In genomic region chr4:70705146-70705855, GRCh38 we compare ENCODE assay signal across 1 cellular context.
TF ChIP-seq lines count a peak whose summit lies in the region.

No MANE protein-coding gene starts in this region.

TF ChIP-seq in GM12878, 131 proteins besides CTCF, POLR2A, EP300 and RAD21 (continued from another document and continues in another):
- TF ChIP-seq, protein P1, sequence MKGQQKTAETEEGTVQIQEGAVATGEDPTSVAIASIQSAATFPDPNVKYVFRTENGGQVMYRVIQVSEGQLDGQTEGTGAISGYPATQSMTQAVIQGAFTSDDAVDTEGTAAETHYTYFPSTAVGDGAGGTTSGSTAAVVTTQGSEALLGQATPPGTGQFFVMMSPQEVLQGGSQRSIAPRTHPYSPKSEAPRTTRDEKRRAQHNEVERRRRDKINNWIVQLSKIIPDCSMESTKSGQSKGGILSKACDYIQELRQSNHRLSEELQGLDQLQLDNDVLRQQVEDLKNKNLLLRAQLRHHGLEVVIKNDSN (IDR thresholded peaks at IDR 0.05; ENCODE audit: borderline replicate concordance, extremely low read length, insufficient read depth, low read depth, low read length), result peak; percentile 40
- TF ChIP-seq FOXK2 (IDR thresholded peaks at IDR 0.05) (no peak), RUNX3 (IDR thresholded peaks at IDR 0.05; ENCODE audit: low read length) (0 out of 2 replicates have a peak, but pooled peaks have one; percentile 22), BCL3 (IDR thresholded peaks at IDR 0.05; ENCODE audit: borderline replicate concordance, insufficient read depth, low read depth, low read length, poor library complexity, severe bottlenecking) (no peak), PML (IDR thresholded peaks at IDR 0.05; ENCODE audit: low read length) (no peak), PKNOX1 (IDR thresholded peaks at IDR 0.05) (no peak), SIN3A (IDR thresholded peaks at IDR 0.05; ENCODE audit: low read depth, low read length) (peak; percentile 10; the same call in 1 of the 2 replicates), EZH2 (IDR thresholded peaks at IDR 0.05; ENCODE audit: borderline replicate concordance, control insufficient read depth, low read depth, low read length) (no peak), TAF1 (IDR thresholded peaks at IDR 0.05; ENCODE audit: borderline replicate concordance, low read depth, low read length) (no peak), EGR1 (IDR thresholded peaks at IDR 0.05; ENCODE audit: borderline replicate concordance in 1 of 2, low read depth in 2 of 2, low read length in 2 of 2) (peak in 1 of 2 experiments; percentile 86; a peak in 1 of 3 replicates), NR2C2 (IDR thresholded peaks at IDR 0.05; ENCODE audit: borderline replicate concordance, control insufficient read depth, insufficient read length, low read depth) (no peak), TCF3 (IDR thresholded peaks at IDR 0.05; ENCODE audit: borderline replicate concordance, insufficient read depth, low read depth, low read length) (no peak), CBX5 (IDR thresholded peaks at IDR 0.05; ENCODE audit: low read depth) (peak; percentile 76; the same call in 1 of the 2 replicates), SKIL (IDR thresholded peaks at IDR 0.05; ENCODE audit: low read depth, poor library complexity, severe bottlenecking) (no peak), ZNF217 (IDR thresholded peaks at IDR 0.05) (no peak), CREM (IDR thresholded peaks at IDR 0.05; ENCODE audit: low read depth) (peak; percentile 28; the same call in 1 of the 2 replicates), BCL11A (IDR thresholded peaks at IDR 0.05; ENCODE audit: low read depth, low read length) (no peak), STAT1 (conservative IDR thresholded peaks at IDR 0.05) (no peak), ZBTB33 (IDR thresholded peaks at IDR 0.05) (no peak), RAD51 (IDR thresholded peaks at IDR 0.05) (no peak), IKZF1 (conservative IDR thresholded peaks at IDR 0.05) (peak; percentile 47), ZBTB4 (CRISPR knock-in tag; IDR thresholded peaks at IDR 0.05) (no peak), ZNF592 (IDR thresholded peaks at IDR 0.05) (no peak), BMI1 (IDR thresholded peaks at IDR 0.05; ENCODE audit: borderline replicate concordance) (no peak), NR2F1 (conservative IDR thresholded peaks at IDR 0.05) (peak; percentile 75), SRF (IDR thresholded peaks at IDR 0.05; ENCODE audit: low read depth in 2 of 2, low read length in 2 of 2) (0 out of 4 replicates have a peak, but pooled peaks of 1 of the 2 experiments have one; percentile 15), NR2C1 (IDR thresholded peaks at IDR 0.05) (no peak; the same call in 1 of the 2 replicates)
- TF ChIP-seq, protein P2, sequence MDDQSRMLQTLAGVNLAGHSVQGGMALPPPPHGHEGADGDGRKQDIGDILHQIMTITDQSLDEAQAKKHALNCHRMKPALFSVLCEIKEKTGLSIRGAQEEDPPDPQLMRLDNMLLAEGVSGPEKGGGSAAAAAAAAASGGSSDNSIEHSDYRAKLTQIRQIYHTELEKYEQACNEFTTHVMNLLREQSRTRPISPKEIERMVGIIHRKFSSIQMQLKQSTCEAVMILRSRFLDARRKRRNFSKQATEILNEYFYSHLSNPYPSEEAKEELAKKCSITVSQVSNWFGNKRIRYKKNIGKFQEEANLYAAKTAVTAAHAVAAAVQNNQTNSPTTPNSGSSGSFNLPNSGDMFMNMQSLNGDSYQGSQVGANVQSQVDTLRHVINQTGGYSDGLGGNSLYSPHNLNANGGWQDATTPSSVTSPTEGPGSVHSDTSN (IDR thresholded peaks at IDR 0.05; ENCODE audit: insufficient replicate concordance, low read depth, low read length), result no peak
- TF ChIP-seq, protein P3, sequence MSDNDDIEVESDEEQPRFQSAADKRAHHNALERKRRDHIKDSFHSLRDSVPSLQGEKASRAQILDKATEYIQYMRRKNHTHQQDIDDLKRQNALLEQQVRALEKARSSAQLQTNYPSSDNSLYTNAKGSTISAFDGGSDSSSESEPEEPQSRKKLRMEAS (IDR thresholded peaks at IDR 0.05; ENCODE audit: low read depth, low read length), result peak; percentile 69
- TF ChIP-seq, protein P4, sequence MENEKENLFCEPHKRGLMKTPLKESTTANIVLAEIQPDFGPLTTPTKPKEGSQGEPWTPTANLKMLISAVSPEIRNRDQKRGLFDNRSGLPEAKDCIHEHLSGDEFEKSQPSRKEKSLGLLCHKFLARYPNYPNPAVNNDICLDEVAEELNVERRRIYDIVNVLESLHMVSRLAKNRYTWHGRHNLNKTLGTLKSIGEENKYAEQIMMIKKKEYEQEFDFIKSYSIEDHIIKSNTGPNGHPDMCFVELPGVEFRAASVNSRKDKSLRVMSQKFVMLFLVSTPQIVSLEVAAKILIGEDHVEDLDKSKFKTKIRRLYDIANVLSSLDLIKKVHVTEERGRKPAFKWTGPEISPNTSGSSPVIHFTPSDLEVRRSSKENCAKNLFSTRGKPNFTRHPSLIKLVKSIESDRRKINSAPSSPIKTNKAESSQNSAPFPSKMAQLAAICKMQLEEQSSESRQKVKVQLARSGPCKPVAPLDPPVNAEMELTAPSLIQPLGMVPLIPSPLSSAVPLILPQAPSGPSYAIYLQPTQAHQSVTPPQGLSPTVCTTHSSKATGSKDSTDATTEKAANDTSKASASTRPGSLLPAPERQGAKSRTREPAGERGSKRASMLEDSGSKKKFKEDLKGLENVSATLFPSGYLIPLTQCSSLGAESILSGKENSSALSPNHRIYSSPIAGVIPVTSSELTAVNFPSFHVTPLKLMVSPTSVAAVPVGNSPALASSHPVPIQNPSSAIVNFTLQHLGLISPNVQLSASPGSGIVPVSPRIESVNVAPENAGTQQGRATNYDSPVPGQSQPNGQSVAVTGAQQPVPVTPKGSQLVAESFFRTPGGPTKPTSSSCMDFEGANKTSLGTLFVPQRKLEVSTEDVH (IDR thresholded peaks at IDR 0.05; ENCODE audit: low read depth, partially characterized antibody), result no peak
- TF ChIP-seq, protein P5, sequence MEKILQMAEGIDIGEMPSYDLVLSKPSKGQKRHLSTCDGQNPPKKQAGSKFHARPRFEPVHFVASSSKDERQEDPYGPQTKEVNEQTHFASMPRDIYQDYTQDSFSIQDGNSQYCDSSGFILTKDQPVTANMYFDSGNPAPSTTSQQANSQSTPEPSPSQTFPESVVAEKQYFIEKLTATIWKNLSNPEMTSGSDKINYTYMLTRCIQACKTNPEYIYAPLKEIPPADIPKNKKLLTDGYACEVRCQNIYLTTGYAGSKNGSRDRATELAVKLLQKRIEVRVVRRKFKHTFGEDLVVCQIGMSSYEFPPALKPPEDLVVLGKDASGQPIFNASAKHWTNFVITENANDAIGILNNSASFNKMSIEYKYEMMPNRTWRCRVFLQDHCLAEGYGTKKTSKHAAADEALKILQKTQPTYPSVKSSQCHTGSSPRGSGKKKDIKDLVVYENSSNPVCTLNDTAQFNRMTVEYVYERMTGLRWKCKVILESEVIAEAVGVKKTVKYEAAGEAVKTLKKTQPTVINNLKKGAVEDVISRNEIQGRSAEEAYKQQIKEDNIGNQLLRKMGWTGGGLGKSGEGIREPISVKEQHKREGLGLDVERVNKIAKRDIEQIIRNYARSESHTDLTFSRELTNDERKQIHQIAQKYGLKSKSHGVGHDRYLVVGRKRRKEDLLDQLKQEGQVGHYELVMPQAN (conservative IDR thresholded peaks at IDR 0.05), result peak; percentile 52
- TF ChIP-seq, protein P6, sequence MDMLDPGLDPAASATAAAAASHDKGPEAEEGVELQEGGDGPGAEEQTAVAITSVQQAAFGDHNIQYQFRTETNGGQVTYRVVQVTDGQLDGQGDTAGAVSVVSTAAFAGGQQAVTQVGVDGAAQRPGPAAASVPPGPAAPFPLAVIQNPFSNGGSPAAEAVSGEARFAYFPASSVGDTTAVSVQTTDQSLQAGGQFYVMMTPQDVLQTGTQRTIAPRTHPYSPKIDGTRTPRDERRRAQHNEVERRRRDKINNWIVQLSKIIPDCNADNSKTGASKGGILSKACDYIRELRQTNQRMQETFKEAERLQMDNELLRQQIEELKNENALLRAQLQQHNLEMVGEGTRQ (IDR thresholded peaks at IDR 0.05; ENCODE audit: borderline replicate concordance, low read depth, low read length), result no peak
